1 cellular context compared by ENCODE assay signal in the genomic region with DNA sequence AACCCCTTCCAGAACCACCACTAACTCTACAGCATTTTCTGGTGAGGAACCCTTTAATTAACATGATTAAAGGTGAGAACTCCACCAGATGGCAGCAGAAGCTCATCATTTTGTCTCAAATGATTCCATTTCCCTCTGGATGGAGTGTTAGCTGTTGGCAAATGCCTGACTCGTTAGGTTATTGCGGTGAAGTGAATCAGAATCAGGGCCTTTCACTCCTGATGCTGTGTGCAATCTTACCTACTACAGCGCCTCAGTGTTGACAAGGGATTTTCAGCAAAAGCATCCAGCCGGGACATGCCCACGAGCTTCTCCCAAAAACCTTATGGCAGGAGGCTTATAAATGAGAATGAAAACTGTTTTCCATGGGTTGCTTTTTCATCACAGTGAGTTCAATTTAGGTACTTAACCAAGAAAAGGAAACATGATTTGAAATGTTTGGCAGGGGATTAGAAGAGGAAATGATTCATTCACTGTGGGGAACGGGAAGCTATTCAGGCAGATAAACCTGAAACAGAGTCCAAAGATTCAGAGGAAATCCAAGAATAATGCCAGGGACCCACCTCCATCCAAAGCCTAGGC.
A peak's percentile ranks its signal among the peaks of the same experiment; 100 is the strongest.
TF ChIP-seq lines count a peak whose summit lies in the region.

No MANE protein-coding gene starts in this region.

TF ChIP-seq in HepG2, 621 proteins besides CTCF, POLR2A, EP300 and RAD21 (continued from another document):
- TF ChIP-seq ZGPAT (CRISPR knock-in tag; IDR thresholded peaks at IDR 0.05) (0 out of 2 replicates have a peak, but pooled peaks have one; percentile 25), GPN1 (CRISPR knock-in tag; IDR thresholded peaks at IDR 0.05; ENCODE audit: borderline replicate concordance) (no peak), ZNF275 (CRISPR knock-in tag; IDR thresholded peaks at IDR 0.05; ENCODE audit: borderline replicate concordance) (no peak), ZNF605 (CRISPR knock-in tag; IDR thresholded peaks at IDR 0.05) (no peak), POGZ (CRISPR knock-in tag; IDR thresholded peaks at IDR 0.05) (no peak), STAG1 (CRISPR knock-in tag; IDR thresholded peaks at IDR 0.05) (peak; percentile 87), SRY (CRISPR knock-in tag; IDR thresholded peaks at IDR 0.05) (no peak), SALL2 (CRISPR knock-in tag; IDR thresholded peaks at IDR 0.05) (no peak), RCOR2 (CRISPR knock-in tag; IDR thresholded peaks at IDR 0.05) (0 out of 2 replicates have a peak, but pooled peaks have one; percentile 24), ZNF431 (CRISPR knock-in tag; IDR thresholded peaks at IDR 0.05; ENCODE audit: borderline replicate concordance, low read depth) (no peak), TBL1XR1 (IDR thresholded peaks at IDR 0.05; ENCODE audit: borderline replicate concordance, low read length, partially characterized antibody) (no peak), ELF3 (CRISPR knock-in tag; IDR thresholded peaks at IDR 0.05) (peak; percentile 43; the same call in 1 of the 2 replicates), SAP130 (CRISPR knock-in tag; IDR thresholded peaks at IDR 0.05; ENCODE audit: low read depth) (peak; percentile 23; the same call in 1 of the 2 replicates), ETV5 (CRISPR knock-in tag; IDR thresholded peaks at IDR 0.05; ENCODE audit: borderline replicate concordance) (peak; percentile 76; the same call in 1 of the 2 replicates), HMG20A (CRISPR knock-in tag; IDR thresholded peaks at IDR 0.05; ENCODE audit: borderline replicate concordance) (peak; percentile 48; the same call in 1 of the 2 replicates), SMC3 (IDR thresholded peaks at IDR 0.05; ENCODE audit: low read length) (peak; percentile 69; the same call in 1 of the 2 replicates), ZNF737 (CRISPR knock-in tag; IDR thresholded peaks at IDR 0.05; ENCODE audit: borderline replicate concordance) (no peak), FOXM1 (CRISPR knock-in tag; IDR thresholded peaks at IDR 0.05) (no peak), ZNF614 (CRISPR knock-in tag; IDR thresholded peaks at IDR 0.05; ENCODE audit: borderline replicate concordance) (0 out of 2 replicates have a peak, but pooled peaks have one; percentile 29), ZNF136 (CRISPR knock-in tag; IDR thresholded peaks at IDR 0.05; ENCODE audit: low read depth) (no peak), AHDC1 (CRISPR knock-in tag; IDR thresholded peaks at IDR 0.05; ENCODE audit: borderline replicate concordance) (peak; percentile 38; the same call in 1 of the 2 replicates)
- TF ChIP-seq, protein P1, sequence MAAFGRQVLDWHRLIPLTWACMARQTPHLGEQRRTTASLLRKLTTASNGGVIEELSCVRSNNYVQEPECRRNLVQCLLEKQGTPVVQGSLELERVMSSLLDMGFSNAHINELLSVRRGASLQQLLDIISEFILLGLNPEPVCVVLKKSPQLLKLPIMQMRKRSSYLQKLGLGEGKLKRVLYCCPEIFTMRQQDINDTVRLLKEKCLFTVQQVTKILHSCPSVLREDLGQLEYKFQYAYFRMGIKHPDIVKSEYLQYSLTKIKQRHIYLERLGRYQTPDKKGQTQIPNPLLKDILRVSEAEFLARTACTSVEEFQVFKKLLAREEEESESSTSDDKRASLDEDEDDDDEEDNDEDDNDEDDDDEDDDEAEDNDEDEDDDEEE (CRISPR knock-in tag; IDR thresholded peaks at IDR 0.05), result 0 out of 2 replicates have a peak, but pooled peaks have one; percentile 33
- TF ChIP-seq, protein P2, sequence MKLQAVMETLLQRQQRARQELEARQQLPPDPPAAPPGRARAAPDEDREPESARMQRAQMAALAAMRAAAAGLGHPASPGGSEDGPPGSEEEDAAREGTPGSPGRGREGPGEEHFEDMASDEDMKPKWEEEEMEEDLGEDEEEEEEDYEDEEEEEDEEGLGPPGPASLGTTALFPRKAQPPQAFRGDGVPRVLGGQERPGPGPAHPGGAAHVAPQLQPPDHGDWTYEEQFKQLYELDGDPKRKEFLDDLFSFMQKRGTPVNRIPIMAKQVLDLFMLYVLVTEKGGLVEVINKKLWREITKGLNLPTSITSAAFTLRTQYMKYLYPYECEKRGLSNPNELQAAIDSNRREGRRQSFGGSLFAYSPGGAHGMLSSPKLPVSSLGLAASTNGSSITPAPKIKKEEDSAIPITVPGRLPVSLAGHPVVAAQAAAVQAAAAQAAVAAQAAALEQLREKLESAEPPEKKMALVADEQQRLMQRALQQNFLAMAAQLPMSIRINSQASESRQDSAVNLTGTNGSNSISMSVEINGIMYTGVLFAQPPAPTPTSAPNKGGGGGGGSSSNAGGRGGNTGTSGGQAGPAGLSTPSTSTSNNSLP (IDR thresholded peaks at IDR 0.05; ENCODE audit: low read depth, low read length), result peak; percentile 41; the same call in 1 of the 2 replicates
TF ChIP-seq in HepG2: peak in this region for 15.
